In genomic region chr15:71532994-71533393, GRCh38 we compare ENCODE assay signal across 9 cellular contexts.
DNase-seq lines count a peak whose midpoint lies in the region; ATAC-seq and TF ChIP-seq lines count a peak whose summit lies in the region.
"Had no signal": no experiment of that assay in that cellular context is flagged by ENCODE, and none has a peak within 500 bp of the region (broad histone marks: within the 10 kb centered on the region; RNA-seq: fewer than 3 reads in every experiment).

No MANE protein-coding gene starts in this region.

- H3K4me1 ChIP-seq in SK-N-SH (ENCODE audit: control insufficient read depth in 1 of 2, insufficient read depth in 2 of 2, low read depth in 1 of 2, low read length in 1 of 2), result no peaks in the 10 kb centered on the region
- no peaks in the 10 kb centered on the region for H3K4me1 ChIP-seq in psoas muscle

- H3K27me3 ChIP-seq in SK-N-SH (ENCODE audit: insufficient read depth) (no peaks in the 10 kb centered on the region), psoas muscle (ENCODE audit: insufficient read depth in 3 of 3, low read length in 2 of 3) (no peaks in the 10 kb centered on the region)

- no peak overlapping the region for H3K4me3 Mint-ChIP-seq in chondrocyte (ENCODE audit: unreplicated experiment)
- H3K4me3 Mint-ChIP-seq in immature natural killer cell, result no peak overlapping the region
- H3K4me3 Mint-ChIP-seq: activated naive CD8-positive, alpha-beta T cell treated with anti-CD3 and anti-CD28 coated beads, Interleukin-2, amount 10 ng/mL, durations not matched to agents 7 days and 5 days had no signal

- H3K36me3 Mint-ChIP-seq in chondrocyte (ENCODE audit: low read depth) (no peaks in the 10 kb centered on the region), immature natural killer cell (peaks cover 0 to 3% (median 0%) of the 10 kb centered on the region in 3 donors)
- H3K36me3 Mint-ChIP-seq: activated naive CD8-positive, alpha-beta T cell treated with anti-CD3 and anti-CD28 coated beads, Interleukin-2, amount 10 ng/mL, durations not matched to agents 7 days and 5 days had no signal

- CTCF ChIA-PET in SK-N-SH (lab: Yijun Ruan, JAX), result interaction anchor here (0.6 to 1.8 kb wide), 5 partner anchors 13 to 608 kb away, joined by 3 to 5 read pairs (median 3); no protein-coding TSS in a partner anchor

- no peaks in the 10 kb centered on the region for H4K20me1 ChIP-seq in SK-N-SH (ENCODE audit: insufficient read depth)

- H2AFZ ChIP-seq in SK-N-SH (ENCODE audit: low read depth), result no peak overlapping the region

- H3K36me3 ChIP-seq in SK-N-SH (replicated peaks in 1 of 2; ENCODE audit: control insufficient read depth in 1 of 2, insufficient read depth in 2 of 2, low read length in 1 of 2) (no peaks in the 10 kb centered on the region), psoas muscle (ENCODE audit: insufficient read depth in 1 of 2, low read depth in 1 of 2) (no peaks in the 10 kb centered on the region)

- no peak overlapping the region for H3K9ac ChIP-seq in SK-N-SH

- no peaks in the 10 kb centered on the region for H3F3A ChIP-seq in SK-N-SH (replicated peaks; ENCODE audit: insufficient read depth)

- WGBS in SK-N-SH (ENCODE audit: low lambda C conversion rate), result 70% methylated on average over 6 of the region's 6 CpGs
- 45 to 60% (median 47%) methylated on average over 6 of the region's 6 CpGs for WGBS in psoas muscle, 3 donors

- TF ChIP-seq RAD21 in SK-N-SH (IDR thresholded peaks at IDR 0.05; ENCODE audit: low read length), result peak; percentile 65

- no peak overlapping the region for H3K27ac Mint-ChIP-seq in chondrocyte (ENCODE audit: unreplicated experiment)
- H3K27ac Mint-ChIP-seq in immature natural killer cell, result no peak overlapping the region
- H3K27ac Mint-ChIP-seq: activated naive CD8-positive, alpha-beta T cell treated with anti-CD3 and anti-CD28 coated beads, Interleukin-2, amount 10 ng/mL, durations not matched to agents 7 days and 5 days had no signal

- TF ChIP-seq CTCF in SK-N-SH (IDR thresholded peaks at IDR 0.05) (peak; percentile 57), chondrocyte (IDR thresholded peaks at IDR 0.05) (peak; percentile 75), psoas muscle (IDR thresholded peaks at IDR 0.05) (peak; percentile 50)

- H3K4me1 Mint-ChIP-seq in chondrocyte (ENCODE audit: low read depth) (no peaks in the 10 kb centered on the region), immature natural killer cell (no peaks in the 10 kb centered on the region)

- intact Hi-C loops in psoas muscle (cut with DNase I), result loop anchor here in 1 of 2 donors (5.0 kb wide), 1 partner anchor 199 kb away; no protein-coding TSS in a partner anchor

- peaks cover 4% of the 10 kb centered on the region for H3K9me3 Mint-ChIP-seq in chondrocyte (ENCODE audit: low read depth)
- peaks cover 0 to 9% (median 4%) of the 10 kb centered on the region in 6 donors for H3K9me3 Mint-ChIP-seq in immature natural killer cell
- H3K9me3 Mint-ChIP-seq: activated naive CD8-positive, alpha-beta T cell treated with anti-CD3 and anti-CD28 coated beads, Interleukin-2, amount 10 ng/mL, durations not matched to agents 7 days and 5 days had no signal

- POLR2A ChIA-PET in SK-N-SH (lab: Yijun Ruan, JAX), result no interaction called here

- no peak for ATAC-seq in SK-N-SH treated with all-trans-retinoic acid at 6 μM for 48 hours
- ATAC-seq in psoas muscle, result peak in 1 of 4 donors; percentile 60

- H3K4me2 ChIP-seq in SK-N-SH, result no peak overlapping the region

- no peak overlapping the region for H3K27ac ChIP-seq in SK-N-SH (ENCODE audit: low read depth in 2 of 2, low read length in 1 of 2)
- H3K27ac ChIP-seq in psoas muscle, result no peak overlapping the region

- no peak for TF ChIP-seq EP300 in SK-N-SH (IDR thresholded peaks at IDR 0.05; ENCODE audit: borderline replicate concordance in 1 of 2, low read depth in 1 of 2, low read length in 1 of 2)

- no peak overlapping the region for H3K4me3 ChIP-seq in SK-N-SH (ENCODE audit: low read depth in 2 of 2, low read length in 1 of 2)
- H3K4me3 ChIP-seq in psoas muscle, result no peak overlapping the region

- no peaks in the 10 kb centered on the region for H3K9me2 ChIP-seq in SK-N-SH

- H3K9me3 ChIP-seq in SK-N-SH (no peaks in the 10 kb centered on the region), psoas muscle (no peaks in the 10 kb centered on the region)

- H3K79me2 ChIP-seq in SK-N-SH (ENCODE audit: insufficient read depth), result no peaks in the 10 kb centered on the region

- DNase-seq in SK-N-SH (peak; percentile 31), NCI-H2171 (lab: John Stamatoyannopoulos, UW) (peak; percentile 40), chondrocyte (ENCODE audit: low spot score) (no peak), psoas muscle (no peak), immature natural killer cell (no peak), inferior parietal cortex (ENCODE audit: extremely low spot score) (no peak), superior temporal gyrus (ENCODE audit: extremely low spot score) (no peak)
- DNase-seq: activated naive CD8-positive, alpha-beta T cell treated with anti-CD3 and anti-CD28 coated beads, Interleukin-2, amount 10 ng/mL, durations not matched to agents 7 days and 5 days had no signal

- H3K27me3 Mint-ChIP-seq in chondrocyte (ENCODE audit: low read depth), result no peaks in the 10 kb centered on the region
- H3K27me3 Mint-ChIP-seq in immature natural killer cell (ENCODE audit: low read depth in 3 of 3), result peaks cover 0 to 7% (median 5%) of the 10 kb centered on the region in 3 donors

TF ChIP-seq in SK-N-SH, 30 proteins besides CTCF, POLR2A, EP300 and RAD21:
- TF ChIP-seq PBX3 (IDR thresholded peaks at IDR 0.05) (no peak), FOSL2 (IDR thresholded peaks at IDR 0.05; ENCODE audit: borderline replicate concordance, low read depth) (no peak), YY1 (IDR thresholded peaks at IDR 0.05; ENCODE audit: low read depth) (no peak), GATA2 (CRISPR knock-in tag; IDR thresholded peaks at IDR 0.05) (no peak), ELF1 (IDR thresholded peaks at IDR 0.05) (no peak), TEAD4 (IDR thresholded peaks at IDR 0.05; ENCODE audit: borderline replicate concordance, insufficient read depth) (no peak), SMC3 (IDR thresholded peaks at IDR 0.05; ENCODE audit: low read depth, low read length) (peak; percentile 47)

TF ChIP-seq in SK-N-SH treated with all-trans-retinoic acid at 6 μM for 48 hours, 23 proteins besides CTCF, POLR2A, EP300 and RAD21 (continues in another document):
- TF ChIP-seq ZFP30 (CRISPR knock-in tag; IDR thresholded peaks at IDR 0.05) (no peak), ESRRG (CRISPR knock-in tag; IDR thresholded peaks at IDR 0.05) (no peak), PPARA (CRISPR knock-in tag; IDR thresholded peaks at IDR 0.05; ENCODE audit: borderline replicate concordance) (no peak), POU6F1 (CRISPR knock-in tag; IDR thresholded peaks at IDR 0.05; ENCODE audit: borderline replicate concordance, low read depth) (no peak), SNAI2 (CRISPR knock-in tag; IDR thresholded peaks at IDR 0.05) (no peak), OSR1 (CRISPR knock-in tag; IDR thresholded peaks at IDR 0.05) (no peak), RARB (CRISPR knock-in tag; IDR thresholded peaks at IDR 0.05) (no peak), TSHZ2 (CRISPR knock-in tag; IDR thresholded peaks at IDR 0.05) (no peak), TOX (CRISPR knock-in tag; IDR thresholded peaks at IDR 0.05; ENCODE audit: borderline replicate concordance) (no peak), ZNF8 (CRISPR knock-in tag; IDR thresholded peaks at IDR 0.05) (no peak), ISL1 (CRISPR knock-in tag; IDR thresholded peaks at IDR 0.05) (no peak), BACH2 (CRISPR knock-in tag; IDR thresholded peaks at IDR 0.05; ENCODE audit: borderline replicate concordance) (no peak), GLIS3 (CRISPR knock-in tag; IDR thresholded peaks at IDR 0.05) (no peak), ZC3H10 (CRISPR knock-in tag; IDR thresholded peaks at IDR 0.05) (no peak)

Comparison
In these comparisons a context has a peak if more than half of its experiments do, and no peak if none do; other contexts are left out.
1. DNase-seq: peak in SK-N-SH (single experiment) and NCI-H2171 (single experiment); none in chondrocyte (single experiment), psoas muscle (0 of 2), immature natural killer cell (0 of 3), inferior parietal cortex (single experiment) and superior temporal gyrus (single experiment).
2. Peak in every context shown above with its lines, with median percentiles within 50 percentile points of each other: CTCF ChIP-seq.